9 cellular contexts compared by ENCODE assay signal in genomic region chrX:10173331-10173900, GRCh38. TPM values are rescaled to one million over a fixed set of nuclear protein-coding genes. Genes with fewer than 3 reads are reported as not detected.
DNase-seq lines count a peak whose midpoint lies in the region; TF ChIP-seq lines count a peak whose summit lies in the region.
"Had no signal": no experiment of that assay in that cellular context is flagged by ENCODE, and none has a peak within 500 bp of the region (broad histone marks: within the 10 kb centered on the region; RNA-seq: fewer than 3 reads in every experiment).

No MANE protein-coding gene starts in this region.

- no peak overlapping the region for H3K27ac Mint-ChIP-seq in activated T-helper 2 cell treated with anti-CD3 and anti-CD28 coated beads, Interferon-gamma antibody, Interleukin-2, Interleukin-4, amounts not matched to agents 10 μg/mL and 5 μg/mL and 100 μg/mL, durations not matched to agents 14 hours and 24 hours and 36 hours

- intact Hi-C loops in activated T-helper 2 cell treated with anti-CD3 and anti-CD28 coated beads, Interferon-gamma antibody, Interleukin-2, Interleukin-4, amounts not matched to agents 10 μg/mL and 5 μg/mL and 100 μg/mL, durations not matched to agents 14 hours and 24 hours and 36 hours (cut with micrococcal nuclease): no loop called here

- no peak overlapping the region for H3K4me3 Mint-ChIP-seq in activated T-helper 2 cell treated with anti-CD3 and anti-CD28 coated beads, Interferon-gamma antibody, Interleukin-2, Interleukin-4, amounts not matched to agents 10 μg/mL and 5 μg/mL and 100 μg/mL, durations not matched to agents 14 hours and 24 hours and 36 hours (ENCODE audit: low read depth)
- H3K4me3 Mint-ChIP-seq: neural crest cell had no signal

- no peaks in the 10 kb centered on the region for H3K27me3 ChIP-seq in skeletal muscle satellite cell (ENCODE audit: control insufficient read depth, insufficient read depth, low read length)

- peak overlapping the region; percentile 57 for H3K4me2 ChIP-seq in skeletal muscle satellite cell (ENCODE audit: low read length)

- TF ChIP-seq CTCF in WI38 (IDR thresholded peaks at IDR 0.05; ENCODE audit: low read depth, low read length): no peak

- DNase-seq in HCEC 1CT: peak; percentile 82
- DNase-seq in hepatic stellate cell (ENCODE audit: low spot score): peak; percentile 96
- DNase-seq in germinal center (ENCODE audit: low spot score): no peak
- no peak for DNase-seq in NCI-H446 (lab: John Stamatoyannopoulos, UW)
- DNase-seq in activated T-helper 2 cell treated with anti-CD3 and anti-CD28 coated beads, Interferon-gamma antibody, Interleukin-2, Interleukin-4, amounts not matched to agents 10 μg/mL and 5 μg/mL and 100 μg/mL, durations not matched to agents 14 hours and 24 hours and 36 hours (ENCODE audit: low spot score): no peak
- DNase-seq in D341Med (ENCODE audit: low spot score): no peak

- H3K4me1 ChIP-seq in skeletal muscle satellite cell (ENCODE audit: control insufficient read depth, insufficient read depth, low read length): peaks cover 24% of the 10 kb centered on the region

- H3K4me1 Mint-ChIP-seq in activated T-helper 2 cell treated with anti-CD3 and anti-CD28 coated beads, Interferon-gamma antibody, Interleukin-2, Interleukin-4, amounts not matched to agents 10 μg/mL and 5 μg/mL and 100 μg/mL, durations not matched to agents 14 hours and 24 hours and 36 hours (ENCODE audit: low read depth): peaks cover 9% of the 10 kb centered on the region

- H3K36me3 ChIP-seq in skeletal muscle satellite cell (ENCODE audit: insufficient read depth, low read length): no peaks in the 10 kb centered on the region

- peak overlapping the region; percentile 19 for H3K9ac ChIP-seq in skeletal muscle satellite cell (ENCODE audit: low read depth, low read length)

- no peaks in the 10 kb centered on the region for H3K36me3 Mint-ChIP-seq in activated T-helper 2 cell treated with anti-CD3 and anti-CD28 coated beads, Interferon-gamma antibody, Interleukin-2, Interleukin-4, amounts not matched to agents 10 μg/mL and 5 μg/mL and 100 μg/mL, durations not matched to agents 14 hours and 24 hours and 36 hours (ENCODE audit: low read depth)

- peaks cover 8% of the 10 kb centered on the region for H3K27me3 Mint-ChIP-seq in activated T-helper 2 cell treated with anti-CD3 and anti-CD28 coated beads, Interferon-gamma antibody, Interleukin-2, Interleukin-4, amounts not matched to agents 10 μg/mL and 5 μg/mL and 100 μg/mL, durations not matched to agents 14 hours and 24 hours and 36 hours (ENCODE audit: low read depth)

- H3K9me3 Mint-ChIP-seq in activated T-helper 2 cell treated with anti-CD3 and anti-CD28 coated beads, Interferon-gamma antibody, Interleukin-2, Interleukin-4, amounts not matched to agents 10 μg/mL and 5 μg/mL and 100 μg/mL, durations not matched to agents 14 hours and 24 hours and 36 hours: no peaks in the 10 kb centered on the region

- H3K9me3 ChIP-seq in skeletal muscle satellite cell (replicated peaks; ENCODE audit: low read length): no peaks in the 10 kb centered on the region

- H3K4me3 ChIP-seq in WI38 (ENCODE audit: low read depth, low read length): peak overlapping the region; percentile 20
- H3K4me3 ChIP-seq in skeletal muscle satellite cell (ENCODE audit: low read length): peak overlapping the region; percentile 45

RNA-seq across cellular contexts. Expression of gene CLCN4, which starts 16.6 kb away (rescaled TPM):
- total RNA-seq in skeletal muscle satellite cell (2012; rRNA removed): 2.8 and 3.5 TPM in 2 replicates
- total RNA-seq in activated T-helper 2 cell treated with anti-CD3 and anti-CD28 coated beads, Interferon-gamma antibody, Interleukin-2, Interleukin-4, amounts not matched to agents 10 μg/mL and 5 μg/mL and 100 μg/mL, durations not matched to agents 14 hours and 24 hours and 36 hours: 0.14 and 0.16 TPM in 2 replicates

Comparison
In these comparisons a context has a peak if more than half of its experiments do, and no peak if none do; other contexts are left out.
1. DNase-seq: peak in HCEC 1CT (single experiment) and hepatic stellate cell (single experiment); none in germinal center (single experiment), NCI-H446 (0 of 2), activated T-helper 2 cell treated with anti-CD3 and anti-CD28 coated beads, Interferon-gamma antibody, Interleukin-2, Interleukin-4, amounts not matched to agents 10 μg/mL and 5 μg/mL and 100 μg/mL, durations not matched to agents 14 hours and 24 hours and 36 hours (single experiment) and D341Med (single experiment).